ENCODE assay signal across 11 cellular contexts in the genomic region with DNA sequence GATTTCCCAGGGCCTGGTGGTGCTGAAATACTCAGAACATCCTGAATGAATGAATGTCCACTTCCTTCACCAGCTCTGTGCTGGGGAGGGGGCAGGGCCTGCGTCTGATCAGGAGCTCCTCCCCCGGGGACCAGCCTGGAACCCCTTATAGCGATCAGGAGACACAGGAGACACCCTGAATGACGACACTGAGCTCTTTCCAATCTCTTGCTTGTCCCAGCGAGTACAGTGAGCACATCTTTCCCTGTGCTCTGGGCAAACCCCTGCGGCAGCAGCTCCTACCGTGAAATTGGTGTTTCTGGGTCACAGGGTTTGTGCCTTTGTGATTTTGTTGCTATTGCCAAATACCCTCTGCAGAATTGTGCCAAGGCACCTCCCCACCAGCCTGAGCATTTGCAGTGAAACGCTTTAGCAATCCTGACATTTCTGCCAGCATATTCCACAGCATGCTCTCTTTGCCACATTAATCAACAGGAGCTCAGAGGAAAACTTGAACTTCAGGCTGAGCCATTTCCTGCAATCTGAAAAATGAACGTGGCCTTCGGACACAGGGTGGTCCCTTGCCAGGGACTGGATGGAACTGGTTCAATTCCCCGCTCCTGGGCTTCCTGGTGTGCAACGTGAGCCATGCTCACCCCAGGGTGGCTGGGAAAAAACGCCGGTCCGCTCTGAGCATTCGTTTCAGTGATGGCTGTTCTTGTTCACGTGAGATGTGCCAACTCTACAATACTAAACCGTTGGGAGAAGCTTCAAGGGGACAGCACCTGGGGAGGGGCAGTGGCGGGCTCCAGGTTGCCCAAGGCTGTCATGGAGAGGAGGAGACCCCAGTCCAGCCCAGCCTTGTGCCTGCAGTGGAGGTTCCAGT. TPM values are rescaled to one million over a fixed set of nuclear protein-coding genes. Genes with fewer than 3 reads are reported as not detected.
DNase-seq lines count a peak whose midpoint lies in the region; ATAC-seq and TF ChIP-seq lines count a peak whose summit lies in the region.
"Had no signal": no experiment of that assay in that cellular context is flagged by ENCODE, and none has a peak within 500 bp of the region (broad histone marks: within the 10 kb centered on the region; RNA-seq: fewer than 3 reads in every experiment).

No MANE protein-coding gene starts in this region.

- no peak for ATAC-seq in activated CD8-positive, alpha-beta T cell treated with anti-CD3 and anti-CD28 coated beads for 36 hours
- ATAC-seq in HG03135 (IDR thresholded peaks at IDR 0.05; ENCODE audit: unreplicated experiment), result no peak

- intact Hi-C loops in MCF 10A (cut with micrococcal nuclease), result no loop called here
- intact Hi-C loops in breast epithelium (cut with DNase I; ENCODE audit: low total_unique reads), result no loop called here
- intact Hi-C loops in activated CD8-positive, alpha-beta T cell treated with anti-CD3 and anti-CD28 coated beads for 36 hours (cut with micrococcal nuclease), result no loop called here

- DNase-seq in MCF 10A (ENCODE audit: unreplicated experiment), result peak; percentile 96
- DNase-seq in breast epithelium (ENCODE audit: low spot score in 2 of 2), result no peak
- DNase-seq in WERI-Rb-1, result peak; percentile 40
- DNase-seq in glutamatergic neuron, result no peak
- no peak for DNase-seq in type B pancreatic cell (ENCODE audit: extremely low spot score, unreplicated experiment)
- no peak for DNase-seq in activated CD8-positive, alpha-beta T cell treated with anti-CD3 and anti-CD28 coated beads for 36 hours
- DNase-seq in mucosa of gallbladder (ENCODE audit: low spot score), result no peak
- DNase-seq: Kasumi-1, T-helper 9 cell had no signal

- POLR2A ChIA-PET in MCF 10A (lab: Yijun Ruan, JAX), result interaction anchor here (0.5 to 4.8 kb wide), 35 partner anchors 13 to 1092 kb away, joined by 3 to 49 read pairs (median 4); a partner anchor contains a TSS
- POLR2A ChIA-PET in activated CD8-positive, alpha-beta T cell treated with anti-CD3 and anti-CD28 coated beads for 36 hours (lab: Charles Lee), result no interaction called here

- TF ChIP-seq CTCF in MCF 10A (IDR thresholded peaks at IDR 0.05; ENCODE audit: unreplicated experiment) (no peak), breast epithelium (IDR thresholded peaks at IDR 0.05) (no peak), WERI-Rb-1 (IDR thresholded peaks at IDR 0.05; ENCODE audit: low read depth, low read length) (no peak), glutamatergic neuron (IDR thresholded peaks at IDR 0.05; ENCODE audit: partially characterized antibody, unreplicated experiment) (no peak), type B pancreatic cell (conservative IDR thresholded peaks at IDR 0.05) (no peak)
- TF ChIP-seq CTCF in activated CD8-positive, alpha-beta T cell treated with anti-CD3 and anti-CD28 coated beads for 36 hours (IDR thresholded peaks at IDR 0.05), result no peak

- peak overlapping the region; percentile 84 for H3K27ac Mint-ChIP-seq in MCF 10A (ENCODE audit: low read depth, unreplicated experiment)
- H3K27ac Mint-ChIP-seq in glutamatergic neuron (ENCODE audit: unreplicated experiment), result peak overlapping the region; percentile 43
- peak overlapping the region; percentile 25 for H3K27ac Mint-ChIP-seq in type B pancreatic cell
- no peak overlapping the region for H3K27ac Mint-ChIP-seq in activated CD8-positive, alpha-beta T cell treated with anti-CD3 and anti-CD28 coated beads for 36 hours

- H3K36me3 ChIP-seq in breast epithelium, result no peaks in the 10 kb centered on the region
- H3K36me3 ChIP-seq in WERI-Rb-1, result no peaks in the 10 kb centered on the region

- peaks cover 8% of the 10 kb centered on the region for H3K9me3 Mint-ChIP-seq in MCF 10A (ENCODE audit: unreplicated experiment)
- peaks cover 9% of the 10 kb centered on the region for H3K9me3 Mint-ChIP-seq in glutamatergic neuron (ENCODE audit: unreplicated experiment)
- no peaks in the 10 kb centered on the region for H3K9me3 Mint-ChIP-seq in type B pancreatic cell
- H3K9me3 Mint-ChIP-seq in activated CD8-positive, alpha-beta T cell treated with anti-CD3 and anti-CD28 coated beads for 36 hours, result no peaks in the 10 kb centered on the region

- H3K4me3 ChIP-seq in breast epithelium, result no peak overlapping the region
- H3K4me3 ChIP-seq in WERI-Rb-1 (ENCODE audit: low read depth, low read length), result no peak overlapping the region
- H3K4me3 ChIP-seq: dorsolateral prefrontal cortex had no signal

- H3K27ac ChIP-seq in breast epithelium (peak overlapping the region in 1 of 2 donors; percentile 3), WERI-Rb-1 (peak overlapping the region; percentile 93)

- H3K4me3 Mint-ChIP-seq in MCF 10A (ENCODE audit: unreplicated experiment) (peak overlapping the region; percentile 58), glutamatergic neuron (ENCODE audit: unreplicated experiment) (no peak overlapping the region), type B pancreatic cell (peak overlapping the region; percentile 68)
- no peak overlapping the region for H3K4me3 Mint-ChIP-seq in activated CD8-positive, alpha-beta T cell treated with anti-CD3 and anti-CD28 coated beads for 36 hours

- H3K4me1 ChIP-seq in breast epithelium, result peaks cover 0 to 7% of the 10 kb centered on the region in 2 donors

- TSS peak; percentile 27 for BruUV-seq in MCF 10A (replicated peaks; lab: Mats Ljungman, UMichigan)

- H3K4me1 Mint-ChIP-seq in MCF 10A (ENCODE audit: insufficient read depth, unreplicated experiment) (peaks cover 41% of the 10 kb centered on the region), glutamatergic neuron (ENCODE audit: low read depth, unreplicated experiment) (peaks cover 29% of the 10 kb centered on the region), type B pancreatic cell (ENCODE audit: unreplicated experiment) (peaks cover 41% of the 10 kb centered on the region)
- peaks cover 51% of the 10 kb centered on the region for H3K4me1 Mint-ChIP-seq in activated CD8-positive, alpha-beta T cell treated with anti-CD3 and anti-CD28 coated beads for 36 hours (ENCODE audit: low read depth)

- no peaks in the 10 kb centered on the region for H3K27me3 Mint-ChIP-seq in MCF 10A (ENCODE audit: insufficient read depth, unreplicated experiment)
- H3K27me3 Mint-ChIP-seq in glutamatergic neuron (ENCODE audit: unreplicated experiment), result peaks cover 21% of the 10 kb centered on the region
- H3K27me3 Mint-ChIP-seq in type B pancreatic cell, result no peaks in the 10 kb centered on the region
- no peaks in the 10 kb centered on the region for H3K27me3 Mint-ChIP-seq in activated CD8-positive, alpha-beta T cell treated with anti-CD3 and anti-CD28 coated beads for 36 hours

- no peaks in the 10 kb centered on the region for H3K9me3 ChIP-seq in breast epithelium
- no peaks in the 10 kb centered on the region for H3K9me3 ChIP-seq in WERI-Rb-1 (ENCODE audit: severe bottlenecking)

- H3K27me3 ChIP-seq in breast epithelium (peaks cover 0 to 28% of the 10 kb centered on the region in 2 donors), WERI-Rb-1 (ENCODE audit: insufficient read depth, low read depth, severe bottlenecking) (no peaks in the 10 kb centered on the region)

- no peak for TF ChIP-seq POLR2A in breast epithelium (IDR thresholded peaks at IDR 0.05)

- CTCF ChIA-PET in MCF 10A (lab: Yijun Ruan, JAX), result interaction anchor here (0.5 to 3.9 kb wide), 18 partner anchors 8 to 617 kb away, joined by 3 to 20 read pairs (median 4); no protein-coding TSS in a partner anchor
- CTCF ChIA-PET in activated CD8-positive, alpha-beta T cell treated with anti-CD3 and anti-CD28 coated beads for 36 hours (lab: Charles Lee), result interaction anchor here (0.9 kb wide), 1 partner anchor 104 kb away, joined by 6 read pairs; no protein-coding TSS in a partner anchor

- H3K36me3 Mint-ChIP-seq in MCF 10A (ENCODE audit: insufficient read depth, unreplicated experiment), result no peaks in the 10 kb centered on the region
- no peaks in the 10 kb centered on the region for H3K36me3 Mint-ChIP-seq in glutamatergic neuron (ENCODE audit: unreplicated experiment)
- H3K36me3 Mint-ChIP-seq in type B pancreatic cell, result no peaks in the 10 kb centered on the region
- H3K36me3 Mint-ChIP-seq in activated CD8-positive, alpha-beta T cell treated with anti-CD3 and anti-CD28 coated beads for 36 hours (ENCODE audit: low read depth), result no peaks in the 10 kb centered on the region

RNA-seq across cellular contexts. Expression of a gene that starts 23.0 kb away (rescaled TPM):
- 16.9 and 17.8 TPM in 2 replicates for total RNA-seq in MCF 10A (2022)
- total RNA-seq in breast epithelium, result 10 to 100 TPM in 2 of 3 donors, 1 to 10 TPM in 1; 8.5 to 12.9 (median 12.5) TPM
- total RNA-seq in glutamatergic neuron (ENCODE audit: unreplicated experiment), result 15.6 TPM
- 8.4 and 14.6 TPM in 2 replicates for total RNA-seq in type B pancreatic cell (ENCODE audit: low replicate concordance)
- 10 to 100 TPM; 18.5 to 18.9 TPM for total RNA-seq in activated CD8-positive, alpha-beta T cell treated with anti-CD3 and anti-CD28 coated beads for 36 hours
- 8.9 TPM for total RNA-seq in mucosa of gallbladder

RNA-seq across cellular contexts. Expression of a gene that starts 31.4 kb away (rescaled TPM):
- 28.8 and 31.0 TPM in 2 replicates for total RNA-seq in MCF 10A (2022)
- total RNA-seq in breast epithelium, result 10 to 100 TPM; 38.5 to 45.3 (median 44.2) TPM
- total RNA-seq in glutamatergic neuron (ENCODE audit: unreplicated experiment), result 70.5 TPM
- 42.8 and 49.6 TPM in 2 replicates for total RNA-seq in type B pancreatic cell (ENCODE audit: low replicate concordance)
- total RNA-seq in activated CD8-positive, alpha-beta T cell treated with anti-CD3 and anti-CD28 coated beads for 36 hours, result 10 to 100 TPM; 53.6 to 55.2 TPM
- 50.8 TPM for total RNA-seq in mucosa of gallbladder

RNA-seq across cellular contexts. Expression of a gene that starts 43.6 kb away (rescaled TPM):
- total RNA-seq in MCF 10A (2022) (not detected in 2 replicates), breast epithelium (10 to 100 TPM in 1 of 3 donors, 1 to 10 TPM in 1, under 1 TPM in 1; 0.16 to 10.2 (median 5.0) TPM), glutamatergic neuron (ENCODE audit: unreplicated experiment) (78.7 TPM), type B pancreatic cell (ENCODE audit: low replicate concordance) (8.8 and 21.2 TPM in 2 replicates), mucosa of gallbladder (3.6 TPM)
- not detected for total RNA-seq in activated CD8-positive, alpha-beta T cell treated with anti-CD3 and anti-CD28 coated beads for 36 hours

Comparison
In these comparisons a context has a peak if more than half of its experiments do, and no peak if none do; other contexts are left out.
1. DNase-seq: peak in MCF 10A (single experiment) and WERI-Rb-1 (single experiment); none in breast epithelium (0 of 2), glutamatergic neuron (single experiment), type B pancreatic cell (single experiment), activated CD8-positive, alpha-beta T cell treated with anti-CD3 and anti-CD28 coated beads for 36 hours (single experiment) and mucosa of gallbladder (single experiment).
2. H3K4me3 Mint-ChIP-seq: peak in MCF 10A (single experiment) and type B pancreatic cell (single experiment); none in glutamatergic neuron (single experiment) and activated CD8-positive, alpha-beta T cell treated with anti-CD3 and anti-CD28 coated beads for 36 hours (single experiment).